Comparison of ENCODE assay signal across 11 cellular contexts in the genomic region with DNA sequence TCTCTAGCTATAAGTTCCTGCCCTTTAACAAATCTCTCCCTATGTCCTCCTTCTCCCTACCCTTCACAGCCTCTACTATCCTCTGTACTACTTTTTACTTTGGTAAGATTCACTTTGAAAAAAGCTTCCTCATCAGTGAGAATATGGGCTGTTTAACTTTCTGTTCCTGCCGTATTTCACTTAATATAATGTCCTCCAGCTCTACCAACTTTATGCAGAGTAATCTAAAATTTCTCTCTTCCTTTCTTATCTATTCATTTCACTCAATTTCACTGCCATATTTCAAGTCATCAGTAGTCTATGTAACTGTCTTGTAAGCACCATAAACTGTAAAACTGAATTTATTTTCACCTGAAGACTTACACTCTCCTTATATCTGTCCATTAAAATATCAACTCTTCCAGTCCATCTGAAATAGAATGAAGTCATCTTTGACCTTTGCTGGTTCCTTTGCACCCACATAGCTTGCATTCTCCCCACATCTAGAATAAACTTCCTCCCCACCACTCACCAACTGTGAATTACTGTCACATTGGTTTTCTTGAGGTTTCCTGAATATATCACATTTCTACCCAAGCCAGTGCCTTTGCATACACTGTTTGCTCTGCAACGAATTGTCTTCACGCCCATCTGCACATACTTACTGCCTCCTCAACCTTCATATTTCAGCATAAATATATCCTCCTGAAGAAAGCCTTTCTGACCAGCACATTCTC. TPM values are rescaled to one million over a fixed set of nuclear protein-coding genes. Genes with fewer than 3 reads are reported as not detected.
DNase-seq lines count a peak whose midpoint lies in the region; ATAC-seq and TF ChIP-seq lines count a peak whose summit lies in the region.
"Had no signal": no experiment of that assay in that cellular context is flagged by ENCODE, and none has a peak within 500 bp of the region (broad histone marks: within the 10 kb centered on the region; RNA-seq: fewer than 3 reads in every experiment).

No MANE protein-coding gene starts in this region.

- H3K4me3 Mint-ChIP-seq in neural progenitor cell (no peak overlapping the region), Calu3 (ENCODE audit: low read depth, unreplicated experiment) (no peak overlapping the region)

- no peaks in the 10 kb centered on the region for H3K27me3 Mint-ChIP-seq in neural progenitor cell (ENCODE audit: insufficient read depth, low read depth)
- H3K27me3 Mint-ChIP-seq in Calu3 (ENCODE audit: unreplicated experiment): no peaks in the 10 kb centered on the region

- no peak overlapping the region for H2AFZ ChIP-seq in neural progenitor cell (replicated peaks)

- no peak overlapping the region for H3K27ac ChIP-seq in neural progenitor cell
- no peak overlapping the region for H3K27ac ChIP-seq in transverse colon

- H3K27ac Mint-ChIP-seq in neural progenitor cell (no peak overlapping the region), Calu3 (ENCODE audit: unreplicated experiment) (no peak overlapping the region)

- H3K36me3 ChIP-seq in neural progenitor cell: no peaks in the 10 kb centered on the region
- H3K36me3 ChIP-seq in transverse colon: peaks cover 0 to 7% (median 3%) of the 10 kb centered on the region in 4 donors

- no TSS peak for BruUV-seq in Calu3 (replicated peaks; lab: Mats Ljungman, UMichigan)

- H3K79me2 ChIP-seq in neural progenitor cell (ENCODE audit: low read depth): no peaks in the 10 kb centered on the region

- H3K36me3 Mint-ChIP-seq in neural progenitor cell: no peaks in the 10 kb centered on the region
- no peaks in the 10 kb centered on the region for H3K36me3 Mint-ChIP-seq in Calu3 (ENCODE audit: insufficient read depth, unreplicated experiment)

- WGBS in transverse colon (ENCODE audit: low coverage in 1 of 2), 2 donors: 39 to 62% methylated on average over 3 of the region's 3 CpGs

- H3K4me3 ChIP-seq in neural progenitor cell: no peak overlapping the region
- H3K4me3 ChIP-seq in transverse colon: no peak overlapping the region
- H3K4me3 ChIP-seq: K562 had no signal

- in situ Hi-C loops in transverse colon (cut with MboI; ENCODE audit: low pct_ligation_motif_present in 1 of 4, low pct_unique_long_range_greater_than_20kb in 1 of 4, low sequenced_read_pairs in 3 of 4): no loop called here

- no peaks in the 10 kb centered on the region for H4K20me1 ChIP-seq in neural progenitor cell (ENCODE audit: low read depth)

- H3K4me1 ChIP-seq in neural progenitor cell (no peaks in the 10 kb centered on the region), transverse colon (no peaks in the 10 kb centered on the region)

- no peaks in the 10 kb centered on the region for H3K4me1 Mint-ChIP-seq in neural progenitor cell
- H3K4me1 Mint-ChIP-seq in Calu3 (ENCODE audit: low read depth, unreplicated experiment): no peaks in the 10 kb centered on the region

- TF ChIP-seq CTCF in neural progenitor cell (IDR thresholded peaks at IDR 0.05) (no peak), transverse colon (IDR thresholded peaks at IDR 0.05) (no peak), Calu3 (IDR thresholded peaks at IDR 0.05; ENCODE audit: unreplicated experiment) (no peak)

- H3K9me3 Mint-ChIP-seq in neural progenitor cell (no peaks in the 10 kb centered on the region), Calu3 (ENCODE audit: low read depth, unreplicated experiment) (no peaks in the 10 kb centered on the region)

- TF ChIP-seq POLR2A in transverse colon (IDR thresholded peaks at IDR 0.05): no peak

- no peak overlapping the region for H3K9ac ChIP-seq in neural progenitor cell

- no peak for TF ChIP-seq EP300 in transverse colon (IDR thresholded peaks at IDR 0.05; ENCODE audit: low read depth)

- DNase-seq in GDM1 (lab: John Stamatoyannopoulos, UW) (peak; percentile 60), neural progenitor cell (ENCODE audit: low spot score) (no peak), transverse colon (no peak), H4 (ENCODE audit: low spot score) (no peak), Calu3 (no peak)
- DNase-seq in activated gamma-delta T cell treated with anti-CD3 and anti-CD28 coated beads, Interleukin-2, amount 50 U/mL, for 16 hours (ENCODE audit: low read depth): peak; percentile 7
- DNase-seq: caudate nucleus, DMS79 treated with DMSO at 0.1 percent for 48 hours had no signal

- H3F3A ChIP-seq in neural progenitor cell (ENCODE audit: low read depth): no peaks in the 10 kb centered on the region

- intact Hi-C loops in transverse colon (cut with DNase I; ENCODE audit: low total_unique reads): no loop called here
- intact Hi-C loops in Calu3 (cut with micrococcal nuclease; ENCODE audit: unreplicated experiment): loop anchor here (10.0 kb wide), 1 partner anchor 255 kb away; no protein-coding TSS in a partner anchor

- ATAC-seq in GM19395 (IDR thresholded peaks at IDR 0.05; ENCODE audit: unreplicated experiment) (peak; percentile 67), HG03159 (IDR thresholded peaks at IDR 0.05; ENCODE audit: unreplicated experiment) (peak; percentile 51)
- ATAC-seq: K562 had no signal

- no peak overlapping the region for H3K4me2 ChIP-seq in neural progenitor cell

- H3K9me3 ChIP-seq in neural progenitor cell (ENCODE audit: low read depth): no peaks in the 10 kb centered on the region
- H3K9me3 ChIP-seq in transverse colon: no peaks in the 10 kb centered on the region

- CTCF ChIA-PET in Calu3 (lab: Charles Lee): no interaction called here

- H3K27me3 ChIP-seq in neural progenitor cell (no peaks in the 10 kb centered on the region), transverse colon (no peaks in the 10 kb centered on the region)

RNA-seq across cellular contexts. Expression of a gene that starts 54.6 kb away (rescaled TPM):
- total RNA-seq in neural progenitor cell (ENCODE audit: low replicate concordance) (0.87 and 1.6 TPM in 2 replicates), transverse colon (100 to 1,000 TPM in 1 of 4 donors, 10 to 100 TPM in 3; 42.3 to 108 (median 50.3) TPM), Calu3 (2022) (30.0 and 30.2 TPM in 2 replicates)
- total RNA-seq in H4 (2014; rRNA removed; shearing (Covaris generic)): 7.3 and 18.8 TPM in 2 replicates

Comparison
In these comparisons a context has a peak if more than half of its experiments do, and no peak if none do; other contexts are left out.
1. DNase-seq: peak in GDM1 (single experiment) and activated gamma-delta T cell treated with anti-CD3 and anti-CD28 coated beads, Interleukin-2, amount 50 U/mL, for 16 hours (single experiment); none in neural progenitor cell (single experiment), transverse colon (single experiment), H4 (single experiment) and Calu3 (single experiment).